ENCODE assay signal across 8 cellular contexts in the genomic region with DNA sequence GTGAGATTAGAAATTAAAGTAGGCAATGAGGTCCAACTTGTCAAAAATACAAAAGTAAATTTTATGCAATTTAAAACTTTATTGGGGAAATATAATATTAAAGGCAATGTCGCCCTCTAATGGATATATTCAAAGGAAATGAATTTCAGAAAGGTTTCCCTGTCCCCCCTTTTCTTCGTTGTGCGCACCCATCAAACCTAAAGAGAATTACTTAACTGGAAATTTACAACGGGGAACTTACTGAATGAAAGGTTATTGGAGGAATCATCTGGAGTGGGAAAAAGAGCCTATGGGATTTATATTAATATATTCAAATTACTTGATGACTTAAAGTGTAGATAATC. TPM values are rescaled to one million over a fixed set of nuclear protein-coding genes. Genes with fewer than 3 reads are reported as not detected.
DNase-seq lines count a peak whose midpoint lies in the region; ATAC-seq lines count a peak whose summit lies in the region.

No MANE protein-coding gene starts in this region.

- H3K4me1 Mint-ChIP-seq in stimulated activated naive CD8-positive, alpha-beta T cell treated with anti-CD3 and anti-CD28 coated beads, Interleukin-15, Interleukin-2, amounts not matched to agents 100 ng/mL and 50 ng/mL, for 24 hours (ENCODE audit: low read depth), result peaks cover 33% of the 10 kb centered on the region
- peaks cover 24% of the 10 kb centered on the region for H3K4me1 Mint-ChIP-seq in activated naive CD8-positive, alpha-beta T cell treated with anti-CD3 and anti-CD28 coated beads, Interleukin-2, amount 10 ng/mL, durations not matched to agents 7 days and 5 days
- peaks cover 17% of the 10 kb centered on the region for H3K4me1 Mint-ChIP-seq in memory B cell

- POLR2A ChIA-PET in activated naive CD8-positive, alpha-beta T cell treated with anti-CD3 and anti-CD28 coated beads, Interleukin-2, amount 10 ng/mL, durations not matched to agents 7 days and 5 days (lab: Charles Lee), result no interaction called here

- ATAC-seq in stimulated activated naive CD8-positive, alpha-beta T cell treated with anti-CD3 and anti-CD28 coated beads, Interleukin-15, Interleukin-2, amounts not matched to agents 100 U/mL and 50 U/mL, for 24 hours, result no peak
- no peak for ATAC-seq in activated naive CD8-positive, alpha-beta T cell treated with anti-CD3 and anti-CD28 coated beads, Interleukin-2, amount 10 ng/mL, durations not matched to agents 7 days and 5 days (ENCODE audit: low read depth)
- ATAC-seq in memory B cell (ENCODE audit: low read depth), result no peak
- no peak for ATAC-seq in HG02610 (IDR thresholded peaks at IDR 0.05; ENCODE audit: unreplicated experiment)
- no peak for ATAC-seq in GM18867 (IDR thresholded peaks at IDR 0.05; ENCODE audit: unreplicated experiment)

- DNase-seq in stimulated activated naive CD8-positive, alpha-beta T cell treated with anti-CD3 and anti-CD28 coated beads, Interleukin-15, Interleukin-2, amounts not matched to agents 100 U/mL and 50 U/mL, for 24 hours, result no peak
- DNase-seq in activated naive CD8-positive, alpha-beta T cell treated with anti-CD3 and anti-CD28 coated beads, Interleukin-2, amount 10 ng/mL, durations not matched to agents 7 days and 5 days, result no peak
- DNase-seq in memory B cell (ENCODE audit: low spot score in 2 of 2), result no peak
- DNase-seq in activated CD4-positive, alpha-beta T cell treated with anti-CD3 and anti-CD28 coated beads, Interleukin-2, amount 50 U/mL, for 48 hours, result no peak
- DNase-seq in activated naive CD4-positive, alpha-beta T cell (lab: John Stamatoyannopoulos, UW), result no peak

- H3K36me3 Mint-ChIP-seq in stimulated activated naive CD8-positive, alpha-beta T cell treated with anti-CD3 and anti-CD28 coated beads, Interleukin-15, Interleukin-2, amounts not matched to agents 100 ng/mL and 50 ng/mL, for 24 hours (ENCODE audit: low read depth), result peaks cover 7% of the 10 kb centered on the region
- no peaks in the 10 kb centered on the region for H3K36me3 Mint-ChIP-seq in activated naive CD8-positive, alpha-beta T cell treated with anti-CD3 and anti-CD28 coated beads, Interleukin-2, amount 10 ng/mL, durations not matched to agents 7 days and 5 days
- no peaks in the 10 kb centered on the region for H3K36me3 Mint-ChIP-seq in memory B cell

- no peak overlapping the region for H3K27ac Mint-ChIP-seq in stimulated activated naive CD8-positive, alpha-beta T cell treated with anti-CD3 and anti-CD28 coated beads, Interleukin-15, Interleukin-2, amounts not matched to agents 100 ng/mL and 50 ng/mL, for 24 hours
- peak overlapping the region; percentile 80 for H3K27ac Mint-ChIP-seq in activated naive CD8-positive, alpha-beta T cell treated with anti-CD3 and anti-CD28 coated beads, Interleukin-2, amount 10 ng/mL, durations not matched to agents 7 days and 5 days
- H3K27ac Mint-ChIP-seq in memory B cell, result peak overlapping the region; percentile 67

- H3K4me3 Mint-ChIP-seq in stimulated activated naive CD8-positive, alpha-beta T cell treated with anti-CD3 and anti-CD28 coated beads, Interleukin-15, Interleukin-2, amounts not matched to agents 100 ng/mL and 50 ng/mL, for 24 hours, result peak overlapping the region; percentile 86
- H3K4me3 Mint-ChIP-seq in activated naive CD8-positive, alpha-beta T cell treated with anti-CD3 and anti-CD28 coated beads, Interleukin-2, amount 10 ng/mL, durations not matched to agents 7 days and 5 days, result peak overlapping the region; percentile 88
- peak overlapping the region; percentile 88 for H3K4me3 Mint-ChIP-seq in memory B cell

- H3K9me3 Mint-ChIP-seq in stimulated activated naive CD8-positive, alpha-beta T cell treated with anti-CD3 and anti-CD28 coated beads, Interleukin-15, Interleukin-2, amounts not matched to agents 100 ng/mL and 50 ng/mL, for 24 hours, result no peaks in the 10 kb centered on the region
- no peaks in the 10 kb centered on the region for H3K9me3 Mint-ChIP-seq in activated naive CD8-positive, alpha-beta T cell treated with anti-CD3 and anti-CD28 coated beads, Interleukin-2, amount 10 ng/mL, durations not matched to agents 7 days and 5 days
- H3K9me3 Mint-ChIP-seq in memory B cell, result no peaks in the 10 kb centered on the region

- H3K27me3 Mint-ChIP-seq in stimulated activated naive CD8-positive, alpha-beta T cell treated with anti-CD3 and anti-CD28 coated beads, Interleukin-15, Interleukin-2, amounts not matched to agents 100 ng/mL and 50 ng/mL, for 24 hours, result peaks cover 40% of the 10 kb centered on the region
- H3K27me3 Mint-ChIP-seq in activated naive CD8-positive, alpha-beta T cell treated with anti-CD3 and anti-CD28 coated beads, Interleukin-2, amount 10 ng/mL, durations not matched to agents 7 days and 5 days, result peaks cover 44% of the 10 kb centered on the region
- H3K27me3 Mint-ChIP-seq in memory B cell, result peaks cover 22% of the 10 kb centered on the region

RNA-seq across cellular contexts. Expression of a gene that starts 1.7 kb away (rescaled TPM):
- under 1 TPM; 0.91 to 0.97 TPM for total RNA-seq in activated naive CD8-positive, alpha-beta T cell treated with anti-CD3 and anti-CD28 coated beads, Interleukin-2, amount 10 ng/mL, durations not matched to agents 7 days and 5 days
